Comparison of ENCODE assay signal across 8 cellular contexts in the genomic region with DNA sequence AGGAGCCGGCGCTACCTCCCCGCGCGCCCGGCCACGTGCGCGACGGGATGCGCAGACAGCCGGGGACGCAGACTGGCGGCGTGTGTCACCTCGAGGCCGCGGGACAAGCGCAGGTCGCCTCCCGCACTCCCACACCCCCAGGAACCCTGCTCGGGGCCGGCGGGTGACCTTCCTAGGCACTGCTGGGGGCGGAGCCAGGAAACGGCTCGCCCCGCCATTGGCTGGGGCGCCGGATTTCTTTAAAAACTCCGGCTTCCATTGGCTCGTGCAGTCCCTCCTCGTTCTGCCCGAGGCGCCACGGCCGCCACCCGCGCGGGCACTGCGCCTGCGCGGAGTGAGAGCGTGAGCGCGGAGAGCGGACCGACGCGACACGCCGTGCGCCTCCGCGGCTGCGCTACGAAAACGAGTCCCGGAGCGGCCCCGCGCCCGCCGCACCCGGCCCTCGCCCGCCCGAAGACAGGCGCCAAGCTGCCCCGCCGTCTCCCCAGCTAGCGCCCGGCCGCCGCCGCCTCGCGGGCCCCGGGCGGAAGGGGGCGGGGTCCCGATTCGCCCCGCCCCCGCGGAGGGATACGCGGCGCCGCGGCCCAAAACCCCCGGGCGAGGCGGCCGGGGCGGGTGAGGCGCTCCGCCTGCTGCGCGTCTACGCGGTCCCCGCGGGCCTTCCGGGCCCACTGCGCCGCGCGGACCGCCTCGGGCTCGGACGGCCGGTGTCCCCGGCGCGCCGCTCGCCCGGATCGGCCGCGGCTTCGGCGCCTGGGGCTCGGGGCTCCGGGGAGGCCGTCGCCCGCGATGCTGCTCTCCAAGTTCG. TPM values are rescaled to one million over a fixed set of nuclear protein-coding genes. Genes with fewer than 3 reads are reported as not detected.
DNase-seq lines count a peak whose midpoint lies in the region; ATAC-seq lines count a peak whose summit lies in the region.

A gene (plus strand): TSS at position 614 of the 808 bp plus-strand sequence. CDS start 176 bp downstream, at position 790.

- peak; percentile 64 for ATAC-seq in GM19035 (IDR thresholded peaks at IDR 0.05; ENCODE audit: unreplicated experiment)
- ATAC-seq in HG03342 (IDR thresholded peaks at IDR 0.05; ENCODE audit: unreplicated experiment) = peak; percentile 49

- DNase-seq in AG20443 (ENCODE audit: low spot score) (peak; percentile 99), NCI-H460 (ENCODE audit: extremely low read depth, low read depth) (peak; percentile 91), cerebellar cortex (ENCODE audit: low spot score) (peak; percentile 95), islet precursor cell (peak; percentile 97)
- peak; percentile 90 for DNase-seq in activated CD4-positive, CD25-positive, alpha-beta regulatory T cell treated with anti-CD3 and anti-CD28 coated beads, Interleukin-2, amount 50 U/mL, for 72 hours
- DNase-seq in stimulated activated CD4-positive, alpha-beta T cell treated with anti-CD3 and anti-CD28 coated beads, Interleukin-12 subunit alpha, Interleukin-12 subunit beta, amount 100 ng/mL, for 4 hours = peak; percentile 91

RNA-seq across cellular contexts. Expression of the gene that starts here (rescaled TPM):
- total RNA-seq in NCI-H460 (2014; rRNA removed; shearing (Covaris generic)) = 33.0 and 48.3 TPM in 2 replicates
- 109 and 112 TPM in 2 replicates for polyA plus RNA-seq in NCI-H460 (2014; cell fraction: nucleus; rRNA removed)

Comparison
In these comparisons a context has a peak if more than half of its experiments do, and no peak if none do; other contexts are left out.
1. Peak in every context shown above with its lines: DNase-seq and ATAC-seq.